1 cellular context compared by ENCODE assay signal in genomic region chr16:51994597-51994996, GRCh38.
TF ChIP-seq lines count a peak whose summit lies in the region.

No MANE protein-coding gene starts in this region.

TF ChIP-seq in HEK293, 187 proteins besides CTCF, POLR2A, EP300 and RAD21 (continued from another document):
- peak; percentile 59 for TF ChIP-seq PRDM10 (tag by site-specific recombination; IDR thresholded peaks at IDR 0.05)
- peak; percentile 68; the same call in 1 of the 2 replicates for TF ChIP-seq ZNF660 (tag by site-specific recombination; IDR thresholded peaks at IDR 0.05)
- no peak for TF ChIP-seq ZNF280D (tag by site-specific recombination; IDR thresholded peaks at IDR 0.05)
- TF ChIP-seq ZNF335 (tag by site-specific recombination; conservative IDR thresholded peaks at IDR 0.05): 0 out of 2 replicates have a peak, but pooled peaks have one; percentile 17
- 0 out of 2 replicates have a peak, but pooled peaks have one; percentile 20 for TF ChIP-seq ZFP69B (tag by site-specific recombination; IDR thresholded peaks at IDR 0.05)
- TF ChIP-seq ZNF837 (tag by site-specific recombination; IDR thresholded peaks at IDR 0.05): no peak
- peak; percentile 47; the same call in 1 of the 2 replicates for TF ChIP-seq KLF8 (tag by site-specific recombination; IDR thresholded peaks at IDR 0.05)
- no peak for TF ChIP-seq SCRT1 (tag by site-specific recombination; IDR thresholded peaks at IDR 0.05; ENCODE audit: borderline replicate concordance)
- peak; percentile 90 for TF ChIP-seq ZEB2 (tag by site-specific recombination; IDR thresholded peaks at IDR 0.05)
- no peak for TF ChIP-seq ZNF350 (tag by site-specific recombination; IDR thresholded peaks at IDR 0.05)
- no peak for TF ChIP-seq HOXA7 (CRISPR knock-in tag; IDR thresholded peaks at IDR 0.05; ENCODE audit: borderline replicate concordance)
- peak; percentile 46; the same call in 1 of the 2 replicates for TF ChIP-seq ZNF692 (tag by site-specific recombination; IDR thresholded peaks at IDR 0.05)
- no peak for TF ChIP-seq REST (tag by site-specific recombination; IDR thresholded peaks at IDR 0.05)
- no peak for TF ChIP-seq ZNF473 (tag by site-specific recombination; IDR thresholded peaks at IDR 0.05)
- TF ChIP-seq ZNF561 (tag by site-specific recombination; IDR thresholded peaks at IDR 0.05; ENCODE audit: borderline replicate concordance): no peak
- TF ChIP-seq ZNF223 (tag by site-specific recombination; IDR thresholded peaks at IDR 0.05): no peak
- TF ChIP-seq ZNF670 (tag by site-specific recombination; IDR thresholded peaks at IDR 0.05; ENCODE audit: low read depth): no peak
- TF ChIP-seq ZXDB (tag by site-specific recombination; IDR thresholded peaks at IDR 0.05): 0 out of 2 replicates have a peak, but pooled peaks have one; percentile 41
- TF ChIP-seq ZNF585B (tag by site-specific recombination; IDR thresholded peaks at IDR 0.05): peak; percentile 21; the same call in 1 of the 2 replicates
- no peak for TF ChIP-seq ZNF132 (tag by site-specific recombination; IDR thresholded peaks at IDR 0.05; ENCODE audit: borderline replicate concordance)
